19 cellular contexts compared by ENCODE assay signal in genomic region chr11:32395127-32395526, GRCh38. TPM values are rescaled to one million over a fixed set of nuclear protein-coding genes. Genes with fewer than 3 reads are reported as not detected.
A peak's percentile ranks its signal among the peaks of the same experiment; 100 is the strongest.
DNase-seq lines count a peak whose midpoint lies in the region; ATAC-seq and TF ChIP-seq lines count a peak whose summit lies in the region.
"Had no signal": no experiment of that assay in that cellular context is flagged by ENCODE, and none has a peak within 500 bp of the region (broad histone marks: within the 10 kb centered on the region; RNA-seq: fewer than 3 reads in every experiment).

No MANE protein-coding gene starts in this region.

- H3K27me3 ChIP-seq in A673 (replicated peaks; ENCODE audit: insufficient read depth, low read depth, low read length, poor library complexity) (no peaks in the 10 kb centered on the region), DND-41 (ENCODE audit: insufficient read depth, low read length, poor library complexity) (no peaks in the 10 kb centered on the region)

- peaks cover 76% of the 10 kb centered on the region for H3K4me1 Mint-ChIP-seq in nephron progenitor cell

- ATAC-seq in DND-41 (ENCODE audit: insufficient read depth, low read depth): peak; percentile 23; the same call in 2 of the 3 replicates
- ATAC-seq: A549, GM23338 had no signal

- TF ChIP-seq CTCF in A673 (conservative IDR thresholded peaks at IDR 0.05; ENCODE audit: low read depth, low read length) (peak; percentile 39), DND-41 (IDR thresholded peaks at IDR 0.05; ENCODE audit: borderline replicate concordance, extremely low read depth, low read length, poor library complexity, severe bottlenecking) (peak; percentile 62), nephron progenitor cell (IDR thresholded peaks at IDR 0.05) (no peak)

- no peaks in the 10 kb centered on the region for H4K20me1 ChIP-seq in DND-41 (ENCODE audit: insufficient read depth, low read length)

- no TSS peak for BruUV-seq in A673 (replicated peaks; lab: Mats Ljungman, UMichigan)

- H3K9me3 ChIP-seq in A673 (ENCODE audit: low read depth, low read length, poor library complexity, severe bottlenecking) (no peaks in the 10 kb centered on the region), DND-41 (ENCODE audit: insufficient read depth, low read length, severe bottlenecking) (no peaks in the 10 kb centered on the region)
- H3K9me3 ChIP-seq: A549, Caco-2 had no signal

- peak overlapping the region; percentile 8; the same call in 1 of the 2 replicates for H2AFZ ChIP-seq in DND-41 (ENCODE audit: low read depth, low read length)
- H2AFZ ChIP-seq: GM23338 had no signal

- peaks cover 49% of the 10 kb centered on the region for H3K4me1 ChIP-seq in A673 (ENCODE audit: insufficient read depth, low read length, poor library complexity, severe bottlenecking)
- H3K4me1 ChIP-seq in DND-41 (ENCODE audit: insufficient read depth, low read length): peaks cover 81% of the 10 kb centered on the region
- H3K4me1 ChIP-seq: A549 had no signal

- H3K4me2 ChIP-seq in DND-41 (ENCODE audit: insufficient read depth, low read length): peak overlapping the region; percentile 62
- H3K4me2 ChIP-seq: A549, GM23338 had no signal

- peaks cover 35% of the 10 kb centered on the region for H3K27me3 Mint-ChIP-seq in nephron progenitor cell (ENCODE audit: low read depth, poor library complexity)

- peaks cover 100% of the 10 kb centered on the region for H3K36me3 Mint-ChIP-seq in nephron progenitor cell (ENCODE audit: low read depth)

- peak overlapping the region; percentile 54 for H3K27ac Mint-ChIP-seq in nephron progenitor cell
- H3K27ac Mint-ChIP-seq: B cell; CD4-positive, alpha-beta T cell; GM23338 had no signal

- DNase-seq in A673 (ENCODE audit: low spot score) (no peak), DND-41 (peak; percentile 52), ecto neural progenitor cell (ENCODE audit: low spot score) (peak; percentile 26), nephron progenitor cell (no peak), NCI-H2029 treated with DMSO at 0.1 percent for 48 hours (lab: John Stamatoyannopoulos, UW) (no peak), NCI-H82 treated with DMSO at 0.1 percent for 48 hours (lab: John Stamatoyannopoulos, UW; ENCODE audit: unreplicated experiment) (no peak), NAMALWA (ENCODE audit: low spot score) (no peak), iPS-NIHi7 (ENCODE audit: extremely low spot score) (no peak)
- DNase-seq: Caco-2; CD4-positive, alpha-beta T cell; DMS153; DMS79; GF-D8; H7 had no signal

- no peaks in the 10 kb centered on the region for H3K9me3 Mint-ChIP-seq in nephron progenitor cell
- H3K9me3 Mint-ChIP-seq: CD4-positive, alpha-beta T cell; GM23338 had no signal

- H3K27ac ChIP-seq in A673 (ENCODE audit: low read depth, low read length, poor library complexity, severe bottlenecking) (no peak overlapping the region), DND-41 (ENCODE audit: low read length) (peak overlapping the region; percentile 93)
- H3K27ac ChIP-seq: A549, C4-2B had no signal

- intact Hi-C loops in A673 (cut with micrococcal nuclease; ENCODE audit: unreplicated experiment): no loop called here

- no peaks in the 10 kb centered on the region for H3K36me3 ChIP-seq in A673 (ENCODE audit: insufficient read depth, low read length, poor library complexity, severe bottlenecking)
- H3K36me3 ChIP-seq in DND-41 (ENCODE audit: insufficient read depth, low read length): peaks cover 30% of the 10 kb centered on the region

- H3K9ac ChIP-seq in DND-41 (ENCODE audit: low read depth, low read length): peak overlapping the region; percentile 73

- CTCF ChIA-PET in A673 (lab: Charles Lee): interaction anchor here (0.5 to 1.4 kb wide), 6 partner anchors 9 to 210 kb away, joined by 3 to 10 read pairs (median 6); no protein-coding TSS in a partner anchor

- H3K79me2 ChIP-seq in DND-41 (ENCODE audit: insufficient read depth, low read length): peaks cover 45% of the 10 kb centered on the region

- no peak overlapping the region for H3K4me3 Mint-ChIP-seq in nephron progenitor cell
- H3K4me3 Mint-ChIP-seq: B cell; CD4-positive, alpha-beta T cell; GM23338 had no signal

- POLR2A ChIA-PET in A673 (lab: Charles Lee; ENCODE audit: low non-redundant PET): interaction anchor here (0.8 kb wide), 1 partner anchor 9 kb away, joined by 7 read pairs; no protein-coding TSS in a partner anchor

- no peak overlapping the region for H3K4me3 ChIP-seq in A673 (ENCODE audit: low read depth, low read length, poor library complexity, severe bottlenecking)
- H3K4me3 ChIP-seq in DND-41 (ENCODE audit: low read depth in 1 of 2, low read length in 2 of 2): peak overlapping the region; percentile 37 to 60; a peak in 3 of 4 replicates
- H3K4me3 ChIP-seq: A549, GM23338 had no signal

RNA-seq across cellular contexts. Expression of gene WT1, which starts 40.2 kb away (rescaled TPM):
- 8.6 and 10.4 TPM in 2 replicates for total RNA-seq in A673 (2021)
- total RNA-seq: B cell; CD4-positive, alpha-beta T cell; HT-29 had no signal

Comparison
In these comparisons a context has a peak if more than half of its experiments do, and no peak if none do; other contexts are left out.
1. DNase-seq: peak in DND-41 (single experiment) and ecto neural progenitor cell (single experiment); none in A673 (single experiment), nephron progenitor cell (single experiment), NCI-H2029 treated with DMSO at 0.1 percent for 48 hours (single experiment), NCI-H82 treated with DMSO at 0.1 percent for 48 hours (single experiment), NAMALWA (single experiment) and iPS-NIHi7 (single experiment).